ENCODE assay signal across 30 cellular contexts in the genomic region with DNA sequence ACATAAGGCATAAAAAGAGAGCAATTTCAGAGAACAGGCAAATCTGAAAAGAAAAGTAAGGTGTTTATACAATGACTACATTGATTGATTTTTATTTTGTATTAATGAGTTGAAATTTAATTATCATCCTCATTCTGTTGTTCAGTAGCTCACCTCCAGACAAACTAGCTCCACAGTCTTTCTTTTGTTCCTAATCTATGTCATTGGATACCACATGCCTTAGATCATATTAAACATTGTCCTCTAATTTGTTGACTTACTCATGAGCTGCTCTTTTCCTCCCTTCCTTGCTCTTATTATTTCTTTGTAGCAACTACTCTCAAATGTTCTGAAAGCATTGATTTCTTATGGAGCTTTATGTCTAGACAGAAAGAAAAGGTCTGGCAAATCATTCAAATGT.
"Had no signal": no experiment of that assay in that cellular context is flagged by ENCODE, and none has a peak within 500 bp of the region (broad histone marks: within the 10 kb centered on the region; RNA-seq: fewer than 3 reads in every experiment).

No MANE protein-coding gene starts in this region.

- DNase-seq: activated CD4-positive, alpha-beta T cell treated with anti-CD3 and anti-CD28 coated beads for 36 hours; activated CD4-positive, alpha-beta T cell treated with anti-CD3 and anti-CD28 coated beads, Interleukin-2, amount 10 ng/mL, durations not matched to agents 7 days and 5 days; activated CD4-positive, alpha-beta T cell treated with anti-CD3 and anti-CD28 coated beads, Interleukin-2, amount 50 U/mL, for 48 hours; activated CD8-positive, alpha-beta memory T cell treated with anti-CD3 and anti-CD28 coated beads, Interleukin-2, amount 50 U/mL, for 4 hours; activated CD8-positive, alpha-beta T cell treated with anti-CD3 and anti-CD28 coated beads, Interleukin-2, amount 10 ng/mL, durations not matched to agents 7 days and 5 days; activated gamma-delta T cell treated with Interleukin-2 at 50 U/mL for 16 hours; activated naive CD4-positive, alpha-beta T cell treated with anti-CD3 and anti-CD28 coated beads, Interleukin-2, amount 10 ng/mL, durations not matched to agents 7 days and 5 days; activated naive CD8-positive, alpha-beta T cell treated with anti-CD3 and anti-CD28 coated beads, Interleukin-2, amount 50 U/mL, for 24 hours; activated T-cell treated with anti-CD3 and anti-CD28 coated beads for 4 hours; activated T-cell treated with anti-CD3 and anti-CD28 coated beads, Interleukin-2, amount 50 U/mL, for 4 hours; anterior cingulate cortex; brain microvascular endothelial cell; central memory CD4-positive, alpha-beta T cell; Karpas-422; NCI-H1105; NCI-H1417 treated with DMSO at 0.1 percent for 48 hours; NCI-H1694 treated with DMSO at 0.1 percent for 48 hours; NCI-H2029 treated with DMSO at 0.1 percent for 48 hours; NCI-H2107; NCI-H226; NCI-H446 treated with DMSO at 0.1 percent for 48 hours; NCI-H524; NCI-H82; PC-3; Peyer's patch; RPMI8226; SHP77 treated with DMSO at 0.1 percent for 48 hours; SK-N-SH had no signal

- ATAC-seq: activated CD4-positive, alpha-beta T cell treated with anti-CD3 and anti-CD28 coated beads for 36 hours; activated CD4-positive, CD25-positive, alpha-beta regulatory T cell treated with anti-CD3 and anti-CD28 coated beads, Interleukin-2, amount 50 U/mL, for 24 hours; activated CD8-positive, alpha-beta T cell treated with anti-CD3 and anti-CD28 coated beads, Interleukin-2, amount 10 ng/mL, durations not matched to agents 7 days and 5 days; activated naive CD8-positive, alpha-beta T cell treated with anti-CD3 and anti-CD28 coated beads, Interleukin-2, amount 50 U/mL, for 24 hours; activated T-cell treated with anti-CD3 and anti-CD28 coated beads, Interleukin-2, amount 50 U/mL, for 4 hours; PC-3; WTC11 had no signal
